ENCODE assay signal across 1 cellular context in the genomic region with DNA sequence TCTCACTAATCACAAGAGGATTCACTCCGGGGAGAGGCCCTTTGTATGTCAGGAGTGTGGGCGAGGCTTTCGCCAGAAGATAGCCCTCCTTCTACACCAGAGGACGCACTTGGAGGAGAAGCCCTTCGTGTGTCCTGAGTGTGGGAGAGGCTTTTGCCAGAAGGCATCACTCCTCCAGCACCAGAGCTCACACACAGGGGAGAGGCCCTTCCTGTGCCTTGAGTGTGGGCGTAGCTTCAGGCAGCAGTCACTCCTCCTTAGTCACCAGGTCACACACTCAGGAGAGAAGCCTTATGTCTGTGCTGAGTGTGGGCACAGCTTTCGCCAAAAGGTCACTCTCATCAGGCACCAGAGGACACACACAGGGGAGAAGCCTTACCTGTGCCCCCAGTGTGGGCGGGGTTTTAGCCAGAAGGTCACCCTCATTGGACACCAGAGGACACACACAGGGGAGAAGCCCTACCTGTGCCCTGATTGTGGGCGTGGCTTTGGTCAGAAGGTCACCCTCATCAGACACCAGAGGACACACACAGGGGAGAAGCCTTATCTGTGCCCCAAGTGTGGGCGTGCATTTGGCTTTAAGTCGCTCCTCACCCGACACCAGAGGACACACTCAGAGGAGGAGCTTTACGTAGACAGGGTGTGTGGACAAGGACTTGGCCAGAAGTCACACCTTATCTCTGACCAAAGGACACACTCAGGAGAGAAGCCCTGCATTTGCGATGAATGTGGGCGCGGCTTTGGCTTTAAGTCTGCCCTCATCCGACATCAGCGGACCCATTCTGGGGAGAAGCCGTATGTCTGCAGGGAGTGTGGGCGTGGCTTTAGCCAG.
TF ChIP-seq lines count a peak whose summit lies in the region.

No MANE protein-coding gene starts in this region.

TF ChIP-seq in GM23338, 12 proteins besides CTCF, POLR2A, EP300 and RAD21 (continued from another document):
- TF ChIP-seq, protein P1, sequence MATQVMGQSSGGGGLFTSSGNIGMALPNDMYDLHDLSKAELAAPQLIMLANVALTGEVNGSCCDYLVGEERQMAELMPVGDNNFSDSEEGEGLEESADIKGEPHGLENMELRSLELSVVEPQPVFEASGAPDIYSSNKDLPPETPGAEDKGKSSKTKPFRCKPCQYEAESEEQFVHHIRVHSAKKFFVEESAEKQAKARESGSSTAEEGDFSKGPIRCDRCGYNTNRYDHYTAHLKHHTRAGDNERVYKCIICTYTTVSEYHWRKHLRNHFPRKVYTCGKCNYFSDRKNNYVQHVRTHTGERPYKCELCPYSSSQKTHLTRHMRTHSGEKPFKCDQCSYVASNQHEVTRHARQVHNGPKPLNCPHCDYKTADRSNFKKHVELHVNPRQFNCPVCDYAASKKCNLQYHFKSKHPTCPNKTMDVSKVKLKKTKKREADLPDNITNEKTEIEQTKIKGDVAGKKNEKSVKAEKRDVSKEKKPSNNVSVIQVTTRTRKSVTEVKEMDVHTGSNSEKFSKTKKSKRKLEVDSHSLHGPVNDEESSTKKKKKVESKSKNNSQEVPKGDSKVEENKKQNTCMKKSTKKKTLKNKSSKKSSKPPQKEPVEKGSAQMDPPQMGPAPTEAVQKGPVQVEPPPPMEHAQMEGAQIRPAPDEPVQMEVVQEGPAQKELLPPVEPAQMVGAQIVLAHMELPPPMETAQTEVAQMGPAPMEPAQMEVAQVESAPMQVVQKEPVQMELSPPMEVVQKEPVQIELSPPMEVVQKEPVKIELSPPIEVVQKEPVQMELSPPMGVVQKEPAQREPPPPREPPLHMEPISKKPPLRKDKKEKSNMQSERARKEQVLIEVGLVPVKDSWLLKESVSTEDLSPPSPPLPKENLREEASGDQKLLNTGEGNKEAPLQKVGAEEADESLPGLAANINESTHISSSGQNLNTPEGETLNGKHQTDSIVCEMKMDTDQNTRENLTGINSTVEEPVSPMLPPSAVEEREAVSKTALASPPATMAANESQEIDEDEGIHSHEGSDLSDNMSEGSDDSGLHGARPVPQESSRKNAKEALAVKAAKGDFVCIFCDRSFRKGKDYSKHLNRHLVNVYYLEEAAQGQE (IDR thresholded peaks at IDR 0.05; ENCODE audit: unreplicated experiment): no peak
- TF ChIP-seq CREB1 (CRISPR knock-in tag; IDR thresholded peaks at IDR 0.05; ENCODE audit: low read depth) (no peak), ZNF331 (CRISPR knock-in tag; IDR thresholded peaks at IDR 0.05; ENCODE audit: low read depth) (no peak), JUNB (IDR thresholded peaks at IDR 0.05; ENCODE audit: unreplicated experiment) (no peak), EZH2phosphoT487 (IDR thresholded peaks at IDR 0.05; ENCODE audit: unreplicated experiment) (no peak), POLR2AphosphoS5 (IDR thresholded peaks at IDR 0.05; ENCODE audit: low read depth) (no peak), ZNF114 (CRISPR knock-in tag; IDR thresholded peaks at IDR 0.05) (no peak)
- TF ChIP-seq, protein P2, sequence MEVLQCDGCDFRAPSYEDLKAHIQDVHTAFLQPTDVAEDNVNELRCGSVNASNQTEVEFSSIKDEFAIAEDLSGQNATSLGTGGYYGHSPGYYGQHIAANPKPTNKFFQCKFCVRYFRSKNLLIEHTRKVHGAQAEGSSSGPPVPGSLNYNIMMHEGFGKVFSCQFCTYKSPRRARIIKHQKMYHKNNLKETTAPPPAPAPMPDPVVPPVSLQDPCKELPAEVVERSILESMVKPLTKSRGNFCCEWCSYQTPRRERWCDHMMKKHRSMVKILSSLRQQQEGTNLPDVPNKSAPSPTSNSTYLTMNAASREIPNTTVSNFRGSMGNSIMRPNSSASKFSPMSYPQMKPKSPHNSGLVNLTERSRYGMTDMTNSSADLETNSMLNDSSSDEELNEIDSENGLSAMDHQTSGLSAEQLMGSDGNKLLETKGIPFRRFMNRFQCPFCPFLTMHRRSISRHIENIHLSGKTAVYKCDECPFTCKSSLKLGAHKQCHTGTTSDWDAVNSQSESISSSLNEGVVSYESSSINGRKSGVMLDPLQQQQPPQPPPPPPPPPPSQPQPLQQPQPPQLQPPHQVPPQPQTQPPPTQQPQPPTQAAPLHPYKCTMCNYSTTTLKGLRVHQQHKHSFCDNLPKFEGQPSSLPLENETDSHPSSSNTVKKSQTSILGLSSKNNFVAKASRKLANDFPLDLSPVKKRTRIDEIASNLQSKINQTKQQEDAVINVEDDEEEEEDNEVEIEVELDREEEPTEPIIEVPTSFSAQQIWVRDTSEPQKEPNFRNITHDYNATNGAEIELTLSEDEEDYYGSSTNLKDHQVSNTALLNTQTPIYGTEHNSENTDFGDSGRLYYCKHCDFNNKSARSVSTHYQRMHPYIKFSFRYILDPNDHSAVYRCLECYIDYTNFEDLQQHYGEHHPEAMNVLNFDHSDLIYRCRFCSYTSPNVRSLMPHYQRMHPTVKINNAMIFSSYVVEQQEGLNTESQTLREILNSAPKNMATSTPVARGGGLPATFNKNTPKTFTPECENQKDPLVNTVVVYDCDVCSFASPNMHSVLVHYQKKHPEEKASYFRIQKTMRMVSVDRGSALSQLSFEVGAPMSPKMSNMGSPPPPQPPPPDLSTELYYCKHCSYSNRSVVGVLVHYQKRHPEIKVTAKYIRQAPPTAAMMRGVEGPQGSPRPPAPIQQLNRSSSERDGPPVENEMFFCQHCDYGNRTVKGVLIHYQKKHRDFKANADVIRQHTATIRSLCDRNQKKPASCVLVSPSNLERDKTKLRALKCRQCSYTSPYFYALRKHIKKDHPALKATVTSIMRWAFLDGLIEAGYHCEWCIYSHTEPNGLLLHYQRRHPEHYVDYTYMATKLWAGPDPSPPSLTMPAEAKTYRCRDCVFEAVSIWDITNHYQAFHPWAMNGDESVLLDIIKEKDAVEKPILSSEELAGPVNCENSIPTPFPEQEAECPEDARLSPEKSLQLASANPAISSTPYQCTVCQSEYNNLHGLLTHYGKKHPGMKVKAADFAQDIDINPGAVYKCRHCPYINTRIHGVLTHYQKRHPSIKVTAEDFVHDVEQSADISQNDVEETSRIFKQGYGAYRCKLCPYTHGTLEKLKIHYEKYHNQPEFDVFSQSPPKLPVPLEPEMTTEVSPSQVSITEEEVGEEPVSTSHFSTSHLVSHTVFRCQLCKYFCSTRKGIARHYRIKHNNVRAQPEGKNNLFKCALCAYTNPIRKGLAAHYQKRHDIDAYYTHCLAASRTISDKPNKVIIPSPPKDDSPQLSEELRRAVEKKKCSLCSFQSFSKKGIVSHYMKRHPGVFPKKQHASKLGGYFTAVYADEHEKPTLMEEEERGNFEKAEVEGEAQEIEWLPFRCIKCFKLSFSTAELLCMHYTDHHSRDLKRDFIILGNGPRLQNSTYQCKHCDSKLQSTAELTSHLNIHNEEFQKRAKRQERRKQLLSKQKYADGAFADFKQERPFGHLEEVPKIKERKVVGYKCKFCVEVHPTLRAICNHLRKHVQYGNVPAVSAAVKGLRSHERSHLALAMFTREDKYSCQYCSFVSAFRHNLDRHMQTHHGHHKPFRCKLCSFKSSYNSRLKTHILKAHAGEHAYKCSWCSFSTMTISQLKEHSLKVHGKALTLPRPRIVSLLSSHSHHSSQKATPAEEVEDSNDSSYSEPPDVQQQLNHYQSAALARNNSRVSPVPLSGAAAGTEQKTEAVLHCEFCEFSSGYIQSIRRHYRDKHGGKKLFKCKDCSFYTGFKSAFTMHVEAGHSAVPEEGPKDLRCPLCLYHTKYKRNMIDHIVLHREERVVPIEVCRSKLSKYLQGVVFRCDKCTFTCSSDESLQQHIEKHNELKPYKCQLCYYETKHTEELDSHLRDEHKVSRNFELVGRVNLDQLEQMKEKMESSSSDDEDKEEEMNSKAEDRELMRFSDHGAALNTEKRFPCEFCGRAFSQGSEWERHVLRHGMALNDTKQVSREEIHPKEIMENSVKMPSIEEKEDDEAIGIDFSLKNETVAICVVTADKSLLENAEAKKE (CRISPR knock-in tag; IDR thresholded peaks at IDR 0.05): no peak
- TF ChIP-seq, protein P3, sequence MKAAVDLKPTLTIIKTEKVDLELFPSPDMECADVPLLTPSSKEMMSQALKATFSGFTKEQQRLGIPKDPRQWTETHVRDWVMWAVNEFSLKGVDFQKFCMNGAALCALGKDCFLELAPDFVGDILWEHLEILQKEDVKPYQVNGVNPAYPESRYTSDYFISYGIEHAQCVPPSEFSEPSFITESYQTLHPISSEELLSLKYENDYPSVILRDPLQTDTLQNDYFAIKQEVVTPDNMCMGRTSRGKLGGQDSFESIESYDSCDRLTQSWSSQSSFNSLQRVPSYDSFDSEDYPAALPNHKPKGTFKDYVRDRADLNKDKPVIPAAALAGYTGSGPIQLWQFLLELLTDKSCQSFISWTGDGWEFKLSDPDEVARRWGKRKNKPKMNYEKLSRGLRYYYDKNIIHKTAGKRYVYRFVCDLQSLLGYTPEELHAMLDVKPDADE (IDR thresholded peaks at IDR 0.05): no peak
